In genomic region chr14:80615831-80616230, GRCh38 we compare ENCODE assay signal across 17 cellular contexts.
DNase-seq lines count a peak whose midpoint lies in the region; ATAC-seq lines count a peak whose summit lies in the region.
"Had no signal": no experiment of that assay in that cellular context is flagged by ENCODE, and none has a peak within 500 bp of the region (broad histone marks: within the 10 kb centered on the region; RNA-seq: fewer than 3 reads in every experiment).

No MANE protein-coding gene starts in this region.

- POLR2A ChIA-PET in CD8-positive, alpha-beta memory T cell (lab: Charles Lee) = no interaction called here

- H3K27me3 ChIP-seq in CD8-positive, alpha-beta memory T cell (ENCODE audit: insufficient read depth, low read length, poor library complexity, severe bottlenecking) = no peaks in the 10 kb centered on the region
- H3K27me3 ChIP-seq: esophagus squamous epithelium, tibial nerve had no signal

- peaks cover 0 to 23% (median 0%) of the 10 kb centered on the region in 5 donors for H3K9me3 Mint-ChIP-seq in CD8-positive, alpha-beta memory T cell
- H3K9me3 Mint-ChIP-seq: GM23338 had no signal

- H3K27ac ChIP-seq in CD8-positive, alpha-beta memory T cell (ENCODE audit: low read depth, low read length) = no peak overlapping the region
- H3K27ac ChIP-seq: 22Rv1, esophagus squamous epithelium, lower lobe of right lung, tibial nerve had no signal

- no peak overlapping the region for H3K4me3 Mint-ChIP-seq in CD8-positive, alpha-beta memory T cell
- H3K4me3 Mint-ChIP-seq: CD4-positive, alpha-beta memory T cell; GM23338 had no signal

- no peaks in the 10 kb centered on the region for H3K9me3 ChIP-seq in CD8-positive, alpha-beta memory T cell (ENCODE audit: low read length)
- H3K9me3 ChIP-seq: esophagus squamous epithelium, lower lobe of right lung, tibial nerve had no signal

- no peaks in the 10 kb centered on the region for H3K4me1 ChIP-seq in CD8-positive, alpha-beta memory T cell (ENCODE audit: insufficient read depth, low read length)
- H3K4me1 ChIP-seq: esophagus squamous epithelium, lower lobe of right lung, tibial nerve had no signal

- H3K36me3 ChIP-seq in CD8-positive, alpha-beta memory T cell (ENCODE audit: insufficient read depth, low read length) = no peaks in the 10 kb centered on the region
- H3K36me3 ChIP-seq: esophagus squamous epithelium, lower lobe of right lung, tibial nerve had no signal

- no peak overlapping the region for H3K27ac Mint-ChIP-seq in CD8-positive, alpha-beta memory T cell
- H3K27ac Mint-ChIP-seq: CD4-positive, alpha-beta memory T cell; GM23338 had no signal

- H3K4me3 ChIP-seq in CD8-positive, alpha-beta memory T cell (ENCODE audit: low read length) = no peak overlapping the region
- H3K4me3 ChIP-seq: esophagus squamous epithelium, GM23338, lower lobe of right lung, tibial nerve had no signal

- ATAC-seq in GM21723 (IDR thresholded peaks at IDR 0.05; ENCODE audit: unreplicated experiment) (peak; percentile 90), HG03103 (IDR thresholded peaks at IDR 0.05; ENCODE audit: low read depth, unreplicated experiment) (peak; percentile 85)
- ATAC-seq: GM23338, lower lobe of right lung, PC-3 had no signal

- peak; percentile 7 for DNase-seq in DMS 273 (lab: John Stamatoyannopoulos, UW; ENCODE audit: unreplicated experiment)
- DNase-seq in DMS 273 treated with DMSO at 0.1 percent for 48 hours (lab: John Stamatoyannopoulos, UW) = no peak
- DNase-seq in AG20443 (ENCODE audit: low spot score) = no peak
- no peak for DNase-seq in CD8-positive, alpha-beta memory T cell
- no peak for DNase-seq in NCI-H446 (lab: John Stamatoyannopoulos, UW)
- DNase-seq in germinal center (ENCODE audit: low spot score) = no peak
- DNase-seq: activated CD4-positive, alpha-beta T cell treated with anti-CD3 and anti-CD28 coated beads for 4 hours; amniotic stem cell; CD4-positive, alpha-beta memory T cell; esophagus squamous epithelium; lower lobe of right lung; PC-3 had no signal

- H3K27me3 Mint-ChIP-seq in CD8-positive, alpha-beta memory T cell = no peaks in the 10 kb centered on the region
- H3K27me3 Mint-ChIP-seq: CD4-positive, alpha-beta memory T cell had no signal

- CTCF ChIA-PET in CD8-positive, alpha-beta memory T cell (lab: Charles Lee) = no interaction called here

- H3K4me1 Mint-ChIP-seq in CD8-positive, alpha-beta memory T cell = no peaks in the 10 kb centered on the region

- H3K36me3 Mint-ChIP-seq in CD8-positive, alpha-beta memory T cell = peaks cover 0 to 29% (median 4%) of the 10 kb centered on the region in 3 donors
